In the genomic region with DNA sequence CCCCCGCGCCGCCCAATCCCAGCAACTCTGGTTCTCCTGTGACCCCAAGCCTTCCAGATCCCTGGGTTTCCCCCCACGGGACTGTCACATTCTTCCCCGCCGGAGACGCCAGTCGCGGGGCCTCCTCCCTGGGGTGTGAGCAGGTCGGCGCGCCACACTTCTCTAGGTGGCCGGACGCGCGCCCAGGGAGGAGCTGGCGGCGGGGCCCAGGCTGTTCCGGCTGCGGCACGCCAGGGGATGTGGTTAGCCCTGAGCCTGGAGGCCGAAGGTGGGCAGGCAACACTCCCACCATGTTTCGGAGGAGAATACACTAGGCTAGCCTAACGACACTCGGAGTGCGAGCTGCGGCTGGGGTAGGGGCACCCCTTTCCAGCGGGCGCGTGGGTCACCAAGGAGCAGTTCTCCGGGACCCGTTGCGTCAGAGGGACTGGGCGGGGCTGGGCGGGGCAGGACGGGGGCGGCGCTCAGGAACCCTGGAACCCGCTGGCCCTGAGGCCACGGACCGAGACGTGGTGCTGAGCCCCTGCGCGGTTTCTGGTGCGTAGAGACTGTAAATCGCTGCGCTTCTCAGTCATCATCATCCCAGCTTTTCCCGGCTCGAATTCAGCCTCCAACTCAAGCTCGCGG, we compare ENCODE assay signal across 1 cellular context.
TF ChIP-seq lines count a peak whose summit lies in the region.

SLC27A6 (plus strand) TSS at position 478 of the 627 bp plus-strand sequence. CDS start 650 bp downstream, outside the sequence.

TF ChIP-seq in HEK293, 187 proteins besides CTCF, POLR2A, EP300 and RAD21 (continued from another document and continues in another):
- TF ChIP-seq, protein P1, sequence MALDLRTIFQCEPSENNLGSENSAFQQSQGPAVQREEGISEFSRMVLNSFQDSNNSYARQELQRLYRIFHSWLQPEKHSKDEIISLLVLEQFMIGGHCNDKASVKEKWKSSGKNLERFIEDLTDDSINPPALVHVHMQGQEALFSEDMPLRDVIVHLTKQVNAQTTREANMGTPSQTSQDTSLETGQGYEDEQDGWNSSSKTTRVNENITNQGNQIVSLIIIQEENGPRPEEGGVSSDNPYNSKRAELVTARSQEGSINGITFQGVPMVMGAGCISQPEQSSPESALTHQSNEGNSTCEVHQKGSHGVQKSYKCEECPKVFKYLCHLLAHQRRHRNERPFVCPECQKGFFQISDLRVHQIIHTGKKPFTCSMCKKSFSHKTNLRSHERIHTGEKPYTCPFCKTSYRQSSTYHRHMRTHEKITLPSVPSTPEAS (tag by site-specific recombination; IDR thresholded peaks at IDR 0.05) = no peak
- TF ChIP-seq WT1 (tag by site-specific recombination; IDR thresholded peaks at IDR 0.05) (no peak), GLI4 (tag by site-specific recombination; IDR thresholded peaks at IDR 0.05) (no peak), BCL11A (tag by site-specific recombination; IDR thresholded peaks at IDR 0.05; ENCODE audit: low read depth) (no peak; the same call in 1 of the 2 replicates), ZNF121 (tag by site-specific recombination; IDR thresholded peaks at IDR 0.05) (no peak), ZNF621 (tag by site-specific recombination; IDR thresholded peaks at IDR 0.05) (no peak), ZNF324 (tag by site-specific recombination; IDR thresholded peaks at IDR 0.05) (no peak), ZNF341 (tag by site-specific recombination; IDR thresholded peaks at IDR 0.05; ENCODE audit: low read depth) (peak; percentile 98), ZNF488 (tag by site-specific recombination; IDR thresholded peaks at IDR 0.05) (no peak), ZNF747 (tag by site-specific recombination; IDR thresholded peaks at IDR 0.05) (no peak), TSHZ1 (tag by site-specific recombination; IDR thresholded peaks at IDR 0.05; ENCODE audit: borderline replicate concordance) (no peak), SCRT2 (tag by site-specific recombination; IDR thresholded peaks at IDR 0.05) (no peak), ZEB2 (tag by site-specific recombination; IDR thresholded peaks at IDR 0.05) (no peak), ZNF114 (tag by site-specific recombination; IDR thresholded peaks at IDR 0.05) (no peak), ZNF670 (tag by site-specific recombination; IDR thresholded peaks at IDR 0.05; ENCODE audit: low read depth) (no peak), ZNF140 (tag by site-specific recombination; IDR thresholded peaks at IDR 0.05) (no peak), ZNF214 (tag by site-specific recombination; IDR thresholded peaks at IDR 0.05; ENCODE audit: borderline replicate concordance) (no peak), ZNF354C (tag by site-specific recombination; IDR thresholded peaks at IDR 0.05; ENCODE audit: borderline replicate concordance, low read depth) (no peak), ZNF664 (tag by site-specific recombination; IDR thresholded peaks at IDR 0.05) (no peak), ZNF501 (tag by site-specific recombination; IDR thresholded peaks at IDR 0.05) (peak; percentile 53; the same call in 1 of the 2 replicates), YY1 (tag by site-specific recombination; IDR thresholded peaks at IDR 0.05) (no peak), ZFP37 (tag by site-specific recombination; IDR thresholded peaks at IDR 0.05) (no peak), ZNF350 (tag by site-specific recombination; IDR thresholded peaks at IDR 0.05) (no peak), KLF7 (tag by site-specific recombination; IDR thresholded peaks at IDR 0.05; ENCODE audit: borderline replicate concordance) (peak; percentile 63; the same call in 1 of the 2 replicates)
- TF ChIP-seq, protein P2, sequence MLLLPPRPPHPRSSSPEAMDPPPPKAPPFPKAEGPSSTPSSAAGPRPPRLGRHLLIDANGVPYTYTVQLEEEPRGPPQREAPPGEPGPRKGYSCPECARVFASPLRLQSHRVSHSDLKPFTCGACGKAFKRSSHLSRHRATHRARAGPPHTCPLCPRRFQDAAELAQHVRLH (tag by site-specific recombination; IDR thresholded peaks at IDR 0.05) = no peak
- TF ChIP-seq, protein P3, sequence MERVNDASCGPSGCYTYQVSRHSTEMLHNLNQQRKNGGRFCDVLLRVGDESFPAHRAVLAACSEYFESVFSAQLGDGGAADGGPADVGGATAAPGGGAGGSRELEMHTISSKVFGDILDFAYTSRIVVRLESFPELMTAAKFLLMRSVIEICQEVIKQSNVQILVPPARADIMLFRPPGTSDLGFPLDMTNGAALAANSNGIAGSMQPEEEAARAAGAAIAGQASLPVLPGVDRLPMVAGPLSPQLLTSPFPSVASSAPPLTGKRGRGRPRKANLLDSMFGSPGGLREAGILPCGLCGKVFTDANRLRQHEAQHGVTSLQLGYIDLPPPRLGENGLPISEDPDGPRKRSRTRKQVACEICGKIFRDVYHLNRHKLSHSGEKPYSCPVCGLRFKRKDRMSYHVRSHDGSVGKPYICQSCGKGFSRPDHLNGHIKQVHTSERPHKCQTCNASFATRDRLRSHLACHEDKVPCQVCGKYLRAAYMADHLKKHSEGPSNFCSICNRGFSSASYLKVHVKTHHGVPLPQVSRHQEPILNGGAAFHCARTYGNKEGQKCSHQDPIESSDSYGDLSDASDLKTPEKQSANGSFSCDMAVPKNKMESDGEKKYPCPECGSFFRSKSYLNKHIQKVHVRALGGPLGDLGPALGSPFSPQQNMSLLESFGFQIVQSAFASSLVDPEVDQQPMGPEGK (tag by site-specific recombination; IDR thresholded peaks at IDR 0.05) = peak; percentile 67; the same call in 1 of the 2 replicates
- TF ChIP-seq, protein P4, sequence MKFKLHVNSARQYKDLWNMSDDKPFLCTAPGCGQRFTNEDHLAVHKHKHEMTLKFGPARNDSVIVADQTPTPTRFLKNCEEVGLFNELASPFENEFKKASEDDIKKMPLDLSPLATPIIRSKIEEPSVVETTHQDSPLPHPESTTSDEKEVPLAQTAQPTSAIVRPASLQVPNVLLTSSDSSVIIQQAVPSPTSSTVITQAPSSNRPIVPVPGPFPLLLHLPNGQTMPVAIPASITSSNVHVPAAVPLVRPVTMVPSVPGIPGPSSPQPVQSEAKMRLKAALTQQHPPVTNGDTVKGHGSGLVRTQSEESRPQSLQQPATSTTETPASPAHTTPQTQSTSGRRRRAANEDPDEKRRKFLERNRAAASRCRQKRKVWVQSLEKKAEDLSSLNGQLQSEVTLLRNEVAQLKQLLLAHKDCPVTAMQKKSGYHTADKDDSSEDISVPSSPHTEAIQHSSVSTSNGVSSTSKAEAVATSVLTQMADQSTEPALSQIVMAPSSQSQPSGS (tag by site-specific recombination; IDR thresholded peaks at IDR 0.05; ENCODE audit: low read depth) = no peak
- TF ChIP-seq, protein P5, sequence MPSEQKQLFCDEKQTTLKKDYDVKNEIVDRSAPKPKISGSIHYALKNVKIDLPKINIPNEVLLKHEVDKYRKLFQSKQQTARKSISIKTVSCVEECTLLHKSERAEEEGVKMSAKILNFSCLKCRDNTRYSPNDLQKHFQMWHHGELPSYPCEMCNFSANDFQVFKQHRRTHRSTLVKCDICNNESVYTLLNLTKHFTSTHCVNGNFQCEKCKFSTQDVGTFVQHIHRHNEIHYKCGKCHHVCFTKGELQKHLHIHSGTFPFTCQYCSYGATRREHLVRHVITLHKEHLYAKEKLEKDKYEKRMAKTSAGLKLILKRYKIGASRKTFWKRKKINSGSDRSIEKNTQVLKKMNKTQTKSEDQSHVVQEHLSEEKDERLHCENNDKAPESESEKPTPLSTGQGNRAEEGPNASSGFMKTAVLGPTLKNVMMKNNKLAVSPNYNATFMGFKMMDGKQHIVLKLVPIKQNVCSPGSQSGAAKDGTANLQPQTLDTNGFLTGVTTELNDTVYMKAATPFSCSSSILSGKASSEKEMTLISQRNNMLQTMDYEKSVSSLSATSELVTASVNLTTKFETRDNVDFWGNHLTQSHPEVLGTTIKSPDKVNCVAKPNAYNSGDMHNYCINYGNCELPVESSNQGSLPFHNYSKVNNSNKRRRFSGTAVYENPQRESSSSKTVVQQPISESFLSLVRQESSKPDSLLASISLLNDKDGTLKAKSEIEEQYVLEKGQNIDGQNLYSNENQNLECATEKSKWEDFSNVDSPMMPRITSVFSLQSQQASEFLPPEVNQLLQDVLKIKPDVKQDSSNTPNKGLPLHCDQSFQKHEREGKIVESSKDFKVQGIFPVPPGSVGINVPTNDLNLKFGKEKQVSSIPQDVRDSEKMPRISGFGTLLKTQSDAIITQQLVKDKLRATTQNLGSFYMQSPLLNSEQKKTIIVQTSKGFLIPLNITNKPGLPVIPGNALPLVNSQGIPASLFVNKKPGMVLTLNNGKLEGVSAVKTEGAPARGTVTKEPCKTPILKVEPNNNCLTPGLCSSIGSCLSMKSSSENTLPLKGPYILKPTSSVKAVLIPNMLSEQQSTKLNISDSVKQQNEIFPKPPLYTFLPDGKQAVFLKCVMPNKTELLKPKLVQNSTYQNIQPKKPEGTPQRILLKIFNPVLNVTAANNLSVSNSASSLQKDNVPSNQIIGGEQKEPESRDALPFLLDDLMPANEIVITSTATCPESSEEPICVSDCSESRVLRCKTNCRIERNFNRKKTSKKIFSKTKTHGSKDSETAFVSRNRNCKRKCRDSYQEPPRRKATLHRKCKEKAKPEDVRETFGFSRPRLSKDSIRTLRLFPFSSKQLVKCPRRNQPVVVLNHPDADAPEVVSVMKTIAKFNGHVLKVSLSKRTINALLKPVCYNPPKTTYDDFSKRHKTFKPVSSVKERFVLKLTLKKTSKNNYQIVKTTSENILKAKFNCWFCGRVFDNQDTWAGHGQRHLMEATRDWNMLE (tag by site-specific recombination; conservative IDR thresholded peaks at IDR 0.05; ENCODE audit: low read depth) = no peak
- TF ChIP-seq, protein P6, sequence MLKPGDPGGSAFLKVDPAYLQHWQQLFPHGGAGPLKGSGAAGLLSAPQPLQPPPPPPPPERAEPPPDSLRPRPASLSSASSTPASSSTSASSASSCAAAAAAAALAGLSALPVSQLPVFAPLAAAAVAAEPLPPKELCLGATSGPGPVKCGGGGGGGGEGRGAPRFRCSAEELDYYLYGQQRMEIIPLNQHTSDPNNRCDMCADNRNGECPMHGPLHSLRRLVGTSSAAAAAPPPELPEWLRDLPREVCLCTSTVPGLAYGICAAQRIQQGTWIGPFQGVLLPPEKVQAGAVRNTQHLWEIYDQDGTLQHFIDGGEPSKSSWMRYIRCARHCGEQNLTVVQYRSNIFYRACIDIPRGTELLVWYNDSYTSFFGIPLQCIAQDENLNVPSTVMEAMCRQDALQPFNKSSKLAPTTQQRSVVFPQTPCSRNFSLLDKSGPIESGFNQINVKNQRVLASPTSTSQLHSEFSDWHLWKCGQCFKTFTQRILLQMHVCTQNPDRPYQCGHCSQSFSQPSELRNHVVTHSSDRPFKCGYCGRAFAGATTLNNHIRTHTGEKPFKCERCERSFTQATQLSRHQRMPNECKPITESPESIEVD (tag by site-specific recombination; IDR thresholded peaks at IDR 0.05) = no peak
- TF ChIP-seq, protein P7, sequence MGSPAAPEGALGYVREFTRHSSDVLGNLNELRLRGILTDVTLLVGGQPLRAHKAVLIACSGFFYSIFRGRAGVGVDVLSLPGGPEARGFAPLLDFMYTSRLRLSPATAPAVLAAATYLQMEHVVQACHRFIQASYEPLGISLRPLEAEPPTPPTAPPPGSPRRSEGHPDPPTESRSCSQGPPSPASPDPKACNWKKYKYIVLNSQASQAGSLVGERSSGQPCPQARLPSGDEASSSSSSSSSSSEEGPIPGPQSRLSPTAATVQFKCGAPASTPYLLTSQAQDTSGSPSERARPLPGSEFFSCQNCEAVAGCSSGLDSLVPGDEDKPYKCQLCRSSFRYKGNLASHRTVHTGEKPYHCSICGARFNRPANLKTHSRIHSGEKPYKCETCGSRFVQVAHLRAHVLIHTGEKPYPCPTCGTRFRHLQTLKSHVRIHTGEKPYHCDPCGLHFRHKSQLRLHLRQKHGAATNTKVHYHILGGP (tag by site-specific recombination; IDR thresholded peaks at IDR 0.05) = no peak
- TF ChIP-seq, protein P8, sequence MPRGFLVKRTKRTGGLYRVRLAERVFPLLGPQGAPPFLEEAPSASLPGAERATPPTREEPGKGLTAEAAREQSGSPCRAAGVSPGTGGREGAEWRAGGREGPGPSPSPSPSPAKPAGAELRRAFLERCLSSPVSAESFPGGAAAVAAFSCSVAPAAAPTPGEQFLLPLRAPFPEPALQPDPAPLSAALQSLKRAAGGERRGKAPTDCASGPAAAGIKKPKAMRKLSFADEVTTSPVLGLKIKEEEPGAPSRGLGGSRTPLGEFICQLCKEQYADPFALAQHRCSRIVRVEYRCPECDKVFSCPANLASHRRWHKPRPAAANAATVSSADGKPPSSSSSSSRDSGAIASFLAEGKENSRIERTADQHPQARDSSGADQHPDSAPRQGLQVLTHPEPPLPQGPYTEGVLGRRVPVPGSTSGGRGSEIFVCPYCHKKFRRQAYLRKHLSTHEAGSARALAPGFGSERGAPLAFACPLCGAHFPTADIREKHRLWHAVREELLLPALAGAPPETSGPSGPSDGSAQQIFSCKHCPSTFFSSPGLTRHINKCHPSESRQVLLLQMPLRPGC (tag by site-specific recombination; IDR thresholded peaks at IDR 0.05) = no peak
- TF ChIP-seq, protein P9, sequence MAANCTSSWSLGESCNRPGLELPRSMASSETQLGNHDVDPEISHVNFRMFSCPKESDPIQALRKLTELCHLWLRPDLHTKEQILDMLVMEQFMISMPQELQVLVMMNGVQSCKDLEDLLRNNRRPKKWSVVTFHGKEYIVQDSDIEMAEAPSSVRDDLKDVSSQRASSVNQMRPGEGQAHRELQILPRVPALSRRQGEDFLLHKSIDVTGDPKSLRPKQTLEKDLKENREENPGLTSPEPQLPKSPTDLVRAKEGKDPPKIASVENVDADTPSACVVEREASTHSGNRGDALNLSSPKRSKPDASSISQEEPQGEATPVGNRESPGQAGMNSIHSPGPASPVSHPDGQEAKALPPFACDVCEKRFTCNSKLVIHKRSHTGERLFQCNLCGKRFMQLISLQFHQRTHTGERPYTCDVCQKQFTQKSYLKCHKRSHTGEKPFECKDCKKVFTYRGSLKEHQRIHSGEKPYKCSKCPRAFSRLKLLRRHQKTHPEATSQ (tag by site-specific recombination; IDR thresholded peaks at IDR 0.05) = no peak
